Comparison of ENCODE assay signal across 1 cellular context in genomic region chr5:42842860-42843641, GRCh38.
TF ChIP-seq lines count a peak whose summit lies in the region.

No MANE protein-coding gene starts in this region.

TF ChIP-seq in K562, 482 proteins besides CTCF, POLR2A, EP300 and RAD21:
- TF ChIP-seq RBFOX2 (IDR thresholded peaks at IDR 0.05; ENCODE audit: low read depth, low read length) = no peak
- TF ChIP-seq C11orf30 (IDR thresholded peaks at IDR 0.05; ENCODE audit: low read depth) = peak; percentile 61; the same call in 1 of the 2 replicates
- TF ChIP-seq MAFG (tag; conservative IDR thresholded peaks at IDR 0.05) = peak; percentile 56
- no peak for TF ChIP-seq CBX8 (IDR thresholded peaks at IDR 0.05; ENCODE audit: borderline replicate concordance, extremely low read depth, low read depth, low read length, poor library complexity, severe bottlenecking)
- peak; percentile 60; the same call in 1 of the 2 replicates for TF ChIP-seq NFE2 (IDR thresholded peaks at IDR 0.05; ENCODE audit: low read depth)
- peak; percentile 65; the same call in 1 of the 2 replicates for TF ChIP-seq ZNF316 (IDR thresholded peaks at IDR 0.05)
- TF ChIP-seq DACH1 (IDR thresholded peaks at IDR 0.05; ENCODE audit: partially characterized antibody) = no peak
- TF ChIP-seq COPS2 (conservative IDR thresholded peaks at IDR 0.05) = no peak
- no peak for TF ChIP-seq TRIM25 (IDR thresholded peaks at IDR 0.05; ENCODE audit: borderline replicate concordance)
